In genomic region chr9:134456740-134457315, GRCh38 we compare ENCODE assay signal across 2 cellular contexts.
TF ChIP-seq lines count a peak whose summit lies in the region.

No MANE protein-coding gene starts in this region.

TF ChIP-seq in HCT116, 20 proteins besides CTCF, POLR2A, EP300 and RAD21:
- no peak for TF ChIP-seq REST (IDR thresholded peaks at IDR 0.05; ENCODE audit: low read depth)
- TF ChIP-seq EZH2 (IDR thresholded peaks at IDR 0.05): no peak
- TF ChIP-seq CBX3 (IDR thresholded peaks at IDR 0.05; ENCODE audit: low read depth): no peak
- TF ChIP-seq FOSL1 (IDR thresholded peaks at IDR 0.05; ENCODE audit: low read depth): no peak
- TF ChIP-seq SRF (IDR thresholded peaks at IDR 0.05; ENCODE audit: low read depth): no peak
- TF ChIP-seq YY1 (IDR thresholded peaks at IDR 0.05; ENCODE audit: extremely low read depth, insufficient replicate concordance, low read depth, low read length): no peak
- TF ChIP-seq EGR1 (IDR thresholded peaks at IDR 0.05; ENCODE audit: low read depth): no peak
- no peak for TF ChIP-seq TCF7L2 (IDR thresholded peaks at IDR 0.05; ENCODE audit: borderline replicate concordance, extremely low read depth, insufficient read depth, insufficient read length)
- no peak for TF ChIP-seq ATF3 (IDR thresholded peaks at IDR 0.05)
- no peak for TF ChIP-seq EZH2phosphoT487 (IDR thresholded peaks at IDR 0.05; ENCODE audit: borderline replicate concordance)
- TF ChIP-seq ZNF274 (IDR thresholded peaks at IDR 0.05; ENCODE audit: low read depth, low read length): no peak
- TF ChIP-seq ZFX (IDR thresholded peaks at IDR 0.05): no peak
- no peak for TF ChIP-seq POLR2AphosphoS5 (IDR thresholded peaks at IDR 0.05; ENCODE audit: low read depth, low read length)

TF ChIP-seq in GM23338, 12 proteins besides CTCF, POLR2A, EP300 and RAD21 (continued from another document):
- TF ChIP-seq ZNF462 (CRISPR knock-in tag; IDR thresholded peaks at IDR 0.05) (no peak), STAT1 (IDR thresholded peaks at IDR 0.05; ENCODE audit: unreplicated experiment) (no peak), ZNF331 (CRISPR knock-in tag; IDR thresholded peaks at IDR 0.05; ENCODE audit: low read depth) (no peak), ETS1 (IDR thresholded peaks at IDR 0.05) (no peak), JUNB (IDR thresholded peaks at IDR 0.05; ENCODE audit: unreplicated experiment) (no peak), CREB1 (CRISPR knock-in tag; IDR thresholded peaks at IDR 0.05; ENCODE audit: low read depth) (no peak), NANOG (IDR thresholded peaks at IDR 0.05; ENCODE audit: borderline replicate concordance) (no peak), EZH2phosphoT487 (IDR thresholded peaks at IDR 0.05; ENCODE audit: unreplicated experiment) (no peak), REST (IDR thresholded peaks at IDR 0.05; ENCODE audit: unreplicated experiment) (no peak)
TF ChIP-seq in GM23338: peak in this region for 0.
